18 cellular contexts compared by ENCODE assay signal in the genomic region with DNA sequence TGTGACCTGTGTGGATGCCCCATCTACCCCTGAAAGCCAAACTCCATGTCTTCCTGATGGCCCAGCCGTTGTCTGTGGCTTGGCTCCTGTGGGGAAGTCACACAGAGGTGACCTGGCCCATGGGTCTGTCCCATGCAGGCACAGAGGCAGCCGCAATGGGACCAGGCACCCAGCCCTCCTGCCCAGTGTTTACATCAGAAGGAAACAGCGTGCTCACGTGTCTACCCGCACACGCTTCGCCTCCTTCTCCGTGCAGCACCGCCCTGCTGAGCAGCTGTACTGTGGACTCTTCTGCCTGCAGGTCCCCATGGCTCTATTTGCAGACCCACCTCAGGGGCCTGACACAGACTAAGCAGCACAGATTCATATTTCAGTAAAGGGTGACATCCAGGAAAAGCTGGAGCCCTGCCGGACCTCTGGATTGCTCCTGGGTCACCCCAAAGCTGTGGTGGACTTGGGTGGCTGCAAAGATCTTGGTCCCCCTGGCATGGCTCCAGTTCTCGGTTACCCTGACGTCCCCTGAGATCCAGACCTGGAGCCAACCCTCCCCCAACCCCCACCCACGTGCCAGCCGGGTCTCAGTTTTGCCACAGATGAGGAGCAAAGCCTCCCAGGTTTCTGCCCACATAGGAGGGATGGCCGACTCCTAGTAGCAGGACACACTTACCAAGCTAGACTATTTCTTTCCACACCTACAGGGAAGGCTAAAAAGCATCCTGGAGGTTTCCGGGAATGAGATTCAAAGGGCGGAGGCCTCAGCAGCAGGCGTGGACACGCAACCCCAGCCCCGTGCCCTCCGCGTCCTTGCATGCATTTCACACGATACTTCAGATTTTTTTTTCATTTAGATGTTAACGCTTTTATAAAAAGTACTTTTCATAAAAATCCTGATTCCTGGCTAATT.
A peak's percentile ranks its signal among the peaks of the same experiment; 100 is the strongest.
DNase-seq lines count a peak whose midpoint lies in the region.
"Had no signal": no experiment of that assay in that cellular context is flagged by ENCODE, and none has a peak within 500 bp of the region (broad histone marks: within the 10 kb centered on the region; RNA-seq: fewer than 3 reads in every experiment).

No MANE protein-coding gene starts in this region.

- peaks cover 2% of the 10 kb centered on the region for H3K79me1 ChIP-seq in neuronal stem cell (ENCODE audit: low read depth, low read length)

- H2BK15ac ChIP-seq in neuronal stem cell (ENCODE audit: low read length): peak overlapping the region; percentile 41

- peaks cover 2% of the 10 kb centered on the region for H3K9me3 Mint-ChIP-seq in activated CD4-positive, alpha-beta T cell treated with anti-CD3 and anti-CD28 coated beads, Interleukin-2, amount 10 ng/mL, durations not matched to agents 7 days and 5 days

- H3K27ac Mint-ChIP-seq in activated CD4-positive, alpha-beta T cell treated with anti-CD3 and anti-CD28 coated beads, Interleukin-2, amount 10 ng/mL, durations not matched to agents 7 days and 5 days: no peak overlapping the region
- H3K27ac Mint-ChIP-seq: CD14-positive monocyte; CD8-positive, alpha-beta T cell; HFFc6 had no signal

- peaks cover 3 to 4% of the 10 kb centered on the region in 2 donors for H3K9me3 ChIP-seq in neuronal stem cell (replicated peaks in 1 of 2; ENCODE audit: control insufficient read depth in 2 of 2, insufficient read depth in 1 of 2, low read depth in 1 of 2, low read length in 2 of 2)
- H3K9me3 ChIP-seq: HAP-1 had no signal

- H3K27ac ChIP-seq in cingulate gyrus (ENCODE audit: low read depth, low read length): peak overlapping the region; percentile 65
- H3K27ac ChIP-seq in neuronal stem cell (replicated peaks; ENCODE audit: low read length): no peak overlapping the region
- H3K27ac ChIP-seq: 22Rv1, GM23248 had no signal

- no peak overlapping the region for H3K23ac ChIP-seq in neuronal stem cell (ENCODE audit: low read depth, low read length, poor library complexity)

- H3K4me3 Mint-ChIP-seq in activated CD4-positive, alpha-beta T cell treated with anti-CD3 and anti-CD28 coated beads, Interleukin-2, amount 10 ng/mL, durations not matched to agents 7 days and 5 days: no peak overlapping the region
- H3K4me3 Mint-ChIP-seq: CD14-positive monocyte; CD8-positive, alpha-beta T cell; HFFc6 had no signal

- peak; percentile 25 for DNase-seq in activated effector memory CD4-positive, alpha-beta T cell treated with anti-CD3 and anti-CD28 coated beads, Interleukin-2, amount 50 U/mL, for 16 hours
- no peak for DNase-seq in activated effector memory CD4-positive, alpha-beta T cell treated with Interleukin-2 at 50 U/mL for 16 hours
- DNase-seq in neuronal stem cell (ENCODE audit: low spot score) (no peak), NCI-H1436 (lab: John Stamatoyannopoulos, UW) (no peak)
- no peak for DNase-seq in activated CD8-positive, alpha-beta memory T cell treated with anti-CD3 and anti-CD28 coated beads for 24 hours
- no peak for DNase-seq in activated CD4-positive, alpha-beta T cell treated with anti-CD3 and anti-CD28 coated beads, Interleukin-2, amount 10 ng/mL, durations not matched to agents 7 days and 5 days
- DNase-seq in stimulated activated naive CD4-positive, alpha-beta T cell (lab: John Stamatoyannopoulos, UW): no peak
- DNase-seq: CD8-positive, alpha-beta T cell; COR-L47; DMS153; DMS79 treated with DMSO at 0.1 percent for 48 hours; EL; GM23248; HFFc6 had no signal

- no CpG with 5 or more reads among the region's 24 CpGs for WGBS in neuronal stem cell (ENCODE audit: extremely low coverage in 2 of 2, insufficient read length in 2 of 2, insufficient replicate concordance in 1 of 2), 2 donors

- H3K4me2 ChIP-seq in neuronal stem cell (ENCODE audit: insufficient read depth, low read length, poor library complexity, severe bottlenecking): no peak overlapping the region

- no peak overlapping the region for H2BK120ac ChIP-seq in neuronal stem cell (ENCODE audit: low read depth, low read length)

- H3K18ac ChIP-seq in neuronal stem cell (ENCODE audit: low read length): peak overlapping the region; percentile 91

- CTCF ChIA-PET in activated CD4-positive, alpha-beta T cell treated with anti-CD3 and anti-CD28 coated beads, Interleukin-2, amount 10 ng/mL, durations not matched to agents 7 days and 5 days (lab: Charles Lee): no interaction called here

- H3K36me3 Mint-ChIP-seq in activated CD4-positive, alpha-beta T cell treated with anti-CD3 and anti-CD28 coated beads, Interleukin-2, amount 10 ng/mL, durations not matched to agents 7 days and 5 days (ENCODE audit: low read depth): no peaks in the 10 kb centered on the region
- H3K36me3 Mint-ChIP-seq: CD14-positive monocyte; CD8-positive, alpha-beta T cell had no signal

- H3K14ac ChIP-seq in neuronal stem cell (ENCODE audit: low read length): peak overlapping the region; percentile 56

- peak overlapping the region; percentile 93 for H4K8ac ChIP-seq in neuronal stem cell (ENCODE audit: low read depth, low read length)

- no peaks in the 10 kb centered on the region for H3K27me3 ChIP-seq in neuronal stem cell (ENCODE audit: control insufficient read depth in 3 of 3, insufficient read depth in 3 of 3, low read depth in 1 of 3, low read length in 3 of 3)

- no peak overlapping the region for H3K4ac ChIP-seq in neuronal stem cell (ENCODE audit: low read length)

- no peak overlapping the region for H2AFZ ChIP-seq in neuronal stem cell (ENCODE audit: low read length)
- H2AFZ ChIP-seq: GM23248 had no signal

- H3K4me3 ChIP-seq in neuronal stem cell (ENCODE audit: low read length in 2 of 2): no peak overlapping the region
- H3K4me3 ChIP-seq: GM23248, HAP-1 had no signal

- peak overlapping the region; percentile 56 for H2BK5ac ChIP-seq in neuronal stem cell (ENCODE audit: low read length)

- H3K36me3 ChIP-seq in neuronal stem cell (replicated peaks in 1 of 2; ENCODE audit: control insufficient read depth in 2 of 2, insufficient read depth in 2 of 2, low read length in 2 of 2): no peaks in the 10 kb centered on the region
- H3K36me3 ChIP-seq: HAP-1 had no signal

- H3K27me3 Mint-ChIP-seq in activated CD4-positive, alpha-beta T cell treated with anti-CD3 and anti-CD28 coated beads, Interleukin-2, amount 10 ng/mL, durations not matched to agents 7 days and 5 days: no peaks in the 10 kb centered on the region

- peak overlapping the region; percentile 44 for H2BK12ac ChIP-seq in neuronal stem cell (ENCODE audit: low read length)

- peaks cover 21 to 28% of the 10 kb centered on the region in 2 donors for H3K4me1 ChIP-seq in neuronal stem cell (ENCODE audit: control insufficient read depth in 2 of 2, insufficient read depth in 1 of 2, low read depth in 1 of 2, low read length in 2 of 2)
- H3K4me1 ChIP-seq: HAP-1 had no signal

- peak overlapping the region; percentile 24 for H3K9ac ChIP-seq in neuronal stem cell (ENCODE audit: low read depth, low read length, poor library complexity)
- H3K9ac ChIP-seq: GM23248 had no signal

- no peaks in the 10 kb centered on the region for H3K4me1 Mint-ChIP-seq in activated CD4-positive, alpha-beta T cell treated with anti-CD3 and anti-CD28 coated beads, Interleukin-2, amount 10 ng/mL, durations not matched to agents 7 days and 5 days
- H3K4me1 Mint-ChIP-seq: CD14-positive monocyte had no signal

- H4K91ac ChIP-seq in neuronal stem cell (ENCODE audit: low read depth, low read length, poor library complexity): no peak overlapping the region

- POLR2A ChIA-PET in activated CD4-positive, alpha-beta T cell treated with anti-CD3 and anti-CD28 coated beads, Interleukin-2, amount 10 ng/mL, durations not matched to agents 7 days and 5 days (lab: Charles Lee): no interaction called here

- H2AK5ac ChIP-seq in neuronal stem cell (ENCODE audit: low read depth, low read length): peak overlapping the region; percentile 23
